In genomic region chr18:8770655-8771054, GRCh38 we compare ENCODE assay signal across 29 cellular contexts.
"Had no signal": no experiment of that assay in that cellular context is flagged by ENCODE, and none has a peak within 500 bp of the region (broad histone marks: within the 10 kb centered on the region; RNA-seq: fewer than 3 reads in every experiment).

No MANE protein-coding gene starts in this region.

- H3K36me3 ChIP-seq: ascending aorta, breast epithelium, cardiac muscle cell, colonic mucosa, esophagus muscularis mucosa, gastroesophageal sphincter had no signal

- H3K36me3 Mint-ChIP-seq: activated naive CD4-positive, alpha-beta T cell treated with anti-CD3 and anti-CD28 coated beads, Interleukin-2, amount 10 ng/mL, durations not matched to agents 7 days and 5 days; activated naive CD4-positive, alpha-beta T cell treated with anti-CD3 and anti-CD28 coated beads, Interleukin-2, amount 50 U/mL, for 72 hours; activated naive CD8-positive, alpha-beta T cell treated with anti-CD3 and anti-CD28 coated beads, Interleukin-2, amount 10 ng/mL, durations not matched to agents 7 days and 5 days; brain had no signal

- H3K4me1 ChIP-seq: ascending aorta, colonic mucosa had no signal

- H3K4me3 Mint-ChIP-seq: activated CD4-positive, alpha-beta memory T cell treated with anti-CD3 and anti-CD28 coated beads, Interleukin-2, amount 10 ng/mL, durations not matched to agents 7 days and 5 days; activated CD4-positive, alpha-beta T cell treated with anti-CD3 and anti-CD28 coated beads, Interleukin-2, amount 10 ng/mL, durations not matched to agents 7 days and 5 days; activated naive CD4-positive, alpha-beta T cell treated with anti-CD3 and anti-CD28 coated beads, Interleukin-2, amount 10 ng/mL, durations not matched to agents 7 days and 5 days; activated naive CD8-positive, alpha-beta T cell treated with anti-CD3 and anti-CD28 coated beads, Interleukin-2, amount 10 ng/mL, durations not matched to agents 7 days and 5 days; activated T-cell treated with anti-CD3 and anti-CD28 coated beads, Interleukin-2, amount 50 U/mL, for 24 hours; activated T-cell treated with anti-CD3 and anti-CD28 coated beads, Interleukin-2, amount 50 U/mL, for 72 hours; brain; dendritic cell treated with granulocyte-macrophage colony-stimulating factor and Interleukin-4, amounts not matched to agents 40 ng/mL and 50 ng/mL, for 4 days had no signal

- H3K4me1 Mint-ChIP-seq: activated CD4-positive, alpha-beta memory T cell treated with anti-CD3 and anti-CD28 coated beads, Interleukin-2, amount 10 ng/mL, durations not matched to agents 7 days and 5 days; activated CD4-positive, alpha-beta T cell treated with anti-CD3 and anti-CD28 coated beads, Interleukin-2, amount 10 ng/mL, durations not matched to agents 7 days and 5 days; activated naive CD4-positive, alpha-beta T cell treated with anti-CD3 and anti-CD28 coated beads, Interleukin-2, amount 10 ng/mL, durations not matched to agents 7 days and 5 days; activated naive CD8-positive, alpha-beta T cell treated with anti-CD3 and anti-CD28 coated beads, Interleukin-2, amount 10 ng/mL, durations not matched to agents 7 days and 5 days had no signal

- H3K4me3 ChIP-seq: ascending aorta, breast epithelium, cardiac muscle cell, colonic mucosa, dorsolateral prefrontal cortex, esophagus muscularis mucosa, gastroesophageal sphincter had no signal

- H3K27me3 Mint-ChIP-seq: activated T-cell treated with anti-CD3 and anti-CD28 coated beads, Interleukin-2, amount 50 U/mL, for 24 hours; brain; dendritic cell treated with granulocyte-macrophage colony-stimulating factor and Interleukin-4, amounts not matched to agents 40 ng/mL and 50 ng/mL, for 4 days had no signal

- ATAC-seq: activated naive CD4-positive, alpha-beta T cell treated with anti-CD3 and anti-CD28 coated beads, Interleukin-2, amount 50 U/mL, for 72 hours; activated T-cell treated with anti-CD3 and anti-CD28 coated beads, Interleukin-2, amount 50 U/mL, for 72 hours; gastroesophageal sphincter had no signal

- H3K9me3 ChIP-seq: ascending aorta, breast epithelium, colonic mucosa, esophagus muscularis mucosa, gastroesophageal sphincter had no signal

- H3K27me3 ChIP-seq: ascending aorta, breast epithelium, cardiac muscle cell, colonic mucosa, dorsolateral prefrontal cortex, esophagus muscularis mucosa, gastroesophageal sphincter had no signal

- H3K9me3 Mint-ChIP-seq: activated CD4-positive, alpha-beta memory T cell treated with anti-CD3 and anti-CD28 coated beads, Interleukin-2, amount 10 ng/mL, durations not matched to agents 7 days and 5 days; activated CD4-positive, alpha-beta T cell treated with anti-CD3 and anti-CD28 coated beads, Interleukin-2, amount 10 ng/mL, durations not matched to agents 7 days and 5 days; activated naive CD4-positive, alpha-beta T cell treated with anti-CD3 and anti-CD28 coated beads, Interleukin-2, amount 10 ng/mL, durations not matched to agents 7 days and 5 days; activated naive CD4-positive, alpha-beta T cell treated with anti-CD3 and anti-CD28 coated beads, Interleukin-2, amount 50 U/mL, for 72 hours; activated naive CD8-positive, alpha-beta T cell treated with anti-CD3 and anti-CD28 coated beads, Interleukin-2, amount 10 ng/mL, durations not matched to agents 7 days and 5 days; activated T-cell treated with anti-CD3 and anti-CD28 coated beads, Interleukin-2, amount 50 U/mL, for 24 hours; activated T-cell treated with anti-CD3 and anti-CD28 coated beads, Interleukin-2, amount 50 U/mL, for 72 hours; brain; dendritic cell treated with granulocyte-macrophage colony-stimulating factor and Interleukin-4, amounts not matched to agents 40 ng/mL and 50 ng/mL, for 4 days had no signal

- DNase-seq: activated CD4-positive, alpha-beta memory T cell treated with anti-CD3 and anti-CD28 coated beads, Interleukin-2, amount 10 ng/mL, durations not matched to agents 7 days and 5 days; activated CD4-positive, alpha-beta T cell treated with anti-CD3 and anti-CD28 coated beads for 1 hour; activated CD4-positive, alpha-beta T cell treated with anti-CD3 and anti-CD28 coated beads for 4 hours; activated CD4-positive, alpha-beta T cell treated with anti-CD3 and anti-CD28 coated beads, Interleukin-2, amount 10 ng/mL, durations not matched to agents 7 days and 5 days; activated CD4-positive, alpha-beta T cell treated with anti-CD3 and anti-CD28 coated beads, Interleukin-2, amount 50 U/mL, for 4 hours; activated CD8-positive, alpha-beta memory T cell treated with anti-CD3 and anti-CD28 coated beads, Interleukin-2, amount 50 U/mL, for 48 hours; activated gamma-delta T cell; activated naive CD4-positive, alpha-beta T cell; activated naive CD4-positive, alpha-beta T cell treated with anti-CD3 and anti-CD28 coated beads, Interleukin-2, amount 10 ng/mL, durations not matched to agents 7 days and 5 days; activated naive CD8-positive, alpha-beta T cell treated with anti-CD3 and anti-CD28 coated beads, Interleukin-2, amount 10 ng/mL, durations not matched to agents 7 days and 5 days; activated T-cell treated with anti-CD3 and anti-CD28 coated beads for 4 hours; activated T-cell treated with anti-CD3 and anti-CD28 coated beads, Interleukin-2, amount 50 U/mL, for 24 hours; activated T-cell treated with anti-CD3 and anti-CD28 coated beads, Interleukin-2, amount 50 U/mL, for 72 hours; central memory CD4-positive, alpha-beta T cell; cerebellar nuclear complex; colonic mucosa; effector memory CD4-positive, alpha-beta T cell; erythroblast; foreskin melanocyte; T-helper 2 cell had no signal

- H3K27ac ChIP-seq: ascending aorta, breast epithelium, cardiac muscle cell, colonic mucosa had no signal

- H3K27ac Mint-ChIP-seq: activated CD4-positive, alpha-beta memory T cell treated with anti-CD3 and anti-CD28 coated beads, Interleukin-2, amount 10 ng/mL, durations not matched to agents 7 days and 5 days; activated CD4-positive, alpha-beta T cell treated with anti-CD3 and anti-CD28 coated beads, Interleukin-2, amount 10 ng/mL, durations not matched to agents 7 days and 5 days; activated naive CD4-positive, alpha-beta T cell treated with anti-CD3 and anti-CD28 coated beads, Interleukin-2, amount 10 ng/mL, durations not matched to agents 7 days and 5 days; activated naive CD4-positive, alpha-beta T cell treated with anti-CD3 and anti-CD28 coated beads, Interleukin-2, amount 50 U/mL, for 72 hours; activated naive CD8-positive, alpha-beta T cell treated with anti-CD3 and anti-CD28 coated beads, Interleukin-2, amount 10 ng/mL, durations not matched to agents 7 days and 5 days; activated T-cell treated with anti-CD3 and anti-CD28 coated beads, Interleukin-2, amount 50 U/mL, for 24 hours; activated T-cell treated with anti-CD3 and anti-CD28 coated beads, Interleukin-2, amount 50 U/mL, for 72 hours; brain; dendritic cell treated with granulocyte-macrophage colony-stimulating factor and Interleukin-4, amounts not matched to agents 40 ng/mL and 50 ng/mL, for 4 days had no signal
